In the genomic region with DNA sequence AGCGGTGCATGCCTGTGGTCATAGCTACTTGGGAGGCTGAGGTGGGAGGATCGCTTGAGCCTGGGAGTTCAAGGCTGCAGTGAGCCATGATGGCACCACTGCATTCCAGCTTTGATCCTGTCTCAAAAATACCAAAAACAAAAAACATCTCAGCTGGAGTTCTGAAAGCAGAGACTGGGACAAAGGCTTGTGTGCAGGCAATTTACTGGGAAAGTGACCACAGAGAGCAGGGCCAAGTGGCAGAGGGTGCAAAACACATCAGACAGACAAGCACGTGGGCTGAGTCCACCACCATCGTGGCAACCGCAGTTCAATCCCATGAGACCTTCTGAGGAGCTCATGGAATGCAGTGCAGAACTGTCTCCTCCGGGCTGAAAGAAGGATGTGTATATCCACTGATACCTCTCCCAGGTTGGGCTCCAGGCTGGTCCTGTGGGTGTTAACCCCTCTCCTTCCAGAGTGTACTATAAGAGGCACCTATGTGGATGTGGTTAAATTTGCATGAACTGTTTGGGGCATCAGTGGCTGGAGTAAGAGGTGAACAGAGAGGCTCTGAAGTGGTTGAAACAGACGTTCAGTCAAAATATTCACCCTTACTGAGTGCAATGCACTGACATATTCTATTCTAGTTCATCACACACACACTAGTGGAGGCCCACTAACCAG, we compare ENCODE assay signal across 1 cellular context.
TF ChIP-seq lines count a peak whose summit lies in the region.

No MANE protein-coding gene starts in this region.

TF ChIP-seq in GM12878, 131 proteins besides CTCF, POLR2A, EP300 and RAD21 (continued from another document):
- TF ChIP-seq, protein P1, sequence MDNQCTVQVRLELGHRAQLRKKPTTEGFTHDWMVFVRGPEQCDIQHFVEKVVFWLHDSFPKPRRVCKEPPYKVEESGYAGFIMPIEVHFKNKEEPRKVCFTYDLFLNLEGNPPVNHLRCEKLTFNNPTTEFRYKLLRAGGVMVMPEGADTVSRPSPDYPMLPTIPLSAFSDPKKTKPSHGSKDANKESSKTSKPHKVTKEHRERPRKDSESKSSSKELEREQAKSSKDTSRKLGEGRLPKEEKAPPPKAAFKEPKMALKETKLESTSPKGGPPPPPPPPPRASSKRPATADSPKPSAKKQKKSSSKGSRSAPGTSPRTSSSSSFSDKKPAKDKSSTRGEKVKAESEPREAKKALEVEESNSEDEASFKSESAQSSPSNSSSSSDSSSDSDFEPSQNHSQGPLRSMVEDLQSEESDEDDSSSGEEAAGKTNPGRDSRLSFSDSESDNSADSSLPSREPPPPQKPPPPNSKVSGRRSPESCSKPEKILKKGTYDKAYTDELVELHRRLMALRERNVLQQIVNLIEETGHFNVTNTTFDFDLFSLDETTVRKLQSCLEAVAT (IDR thresholded peaks at IDR 0.05), result no peak
- TF ChIP-seq RUNX3 (IDR thresholded peaks at IDR 0.05; ENCODE audit: low read length) (0 out of 2 replicates have a peak, but pooled peaks have one; percentile 14), NBN (IDR thresholded peaks at IDR 0.05) (no peak), POLR2AphosphoS2 (IDR thresholded peaks at IDR 0.05; ENCODE audit: low read depth, low read length) (0 out of 2 replicates have a peak, but pooled peaks have one; percentile 21)
